In genomic region chr15:101441706-101442105, GRCh38 we compare ENCODE assay signal across 27 cellular contexts. TPM values are rescaled to one million over a fixed set of nuclear protein-coding genes. Genes with fewer than 3 reads are reported as not detected.
DNase-seq lines count a peak whose midpoint lies in the region; TF ChIP-seq lines count a peak whose summit lies in the region.
"Had no signal": no experiment of that assay in that cellular context is flagged by ENCODE, and none has a peak within 500 bp of the region (broad histone marks: within the 10 kb centered on the region; RNA-seq: fewer than 3 reads in every experiment).

No MANE protein-coding gene starts in this region.

- H2AFZ ChIP-seq in neural progenitor cell (replicated peaks) = no peak overlapping the region

- H3K4me1 ChIP-seq in neural progenitor cell = peaks cover 8% of the 10 kb centered on the region
- H3K4me1 ChIP-seq: Peyer's patch had no signal

- no peaks in the 10 kb centered on the region for H3K9me3 ChIP-seq in neural progenitor cell (ENCODE audit: low read depth)
- H3K9me3 ChIP-seq: adrenal gland, Peyer's patch, SK-N-SH had no signal

- H3K4me1 Mint-ChIP-seq in activated CD4-positive, alpha-beta T cell treated with anti-CD3 and anti-CD28 coated beads, Interleukin-2, amount 10 ng/mL, durations not matched to agents 24 days and 14 days = peaks cover 10% of the 10 kb centered on the region
- H3K4me1 Mint-ChIP-seq in neural progenitor cell = peaks cover 29% of the 10 kb centered on the region

- peak; percentile 68 for DNase-seq in activated CD4-positive, alpha-beta T cell treated with anti-CD3 and anti-CD28 coated beads, Interleukin-2, amount 10 ng/mL, durations not matched to agents 24 days and 14 days
- DNase-seq in activated CD4-positive, alpha-beta T cell treated with anti-CD3 and anti-CD28 coated beads for 1 hour = no peak
- DNase-seq in MV-4-11 (lab: John Stamatoyannopoulos, UW) = peak; percentile 73
- no peak for DNase-seq in dorsolateral prefrontal cortex
- DNase-seq in neural progenitor cell (ENCODE audit: low spot score) = no peak
- no peak for DNase-seq in dermis blood vessel endothelial cell
- no peak for DNase-seq in HuH-7 (ENCODE audit: low spot score)
- no peak for DNase-seq in NCI-H82 treated with DMSO at 0.1 percent for 48 hours (lab: John Stamatoyannopoulos, UW; ENCODE audit: unreplicated experiment)
- DNase-seq: CD4-positive, alpha-beta T cell; DMS153; foreskin melanocyte; HFFc6; hypothalamus; kidney; mammary epithelial cell; naive B cell; NCI-H1694; NCI-H2227 treated with DMSO at 0.1 percent for 48 hours; NCI-H82; Peyer's patch; right cardiac atrium; SK-N-SH had no signal

- H3K79me2 ChIP-seq in neural progenitor cell (ENCODE audit: low read depth) = no peaks in the 10 kb centered on the region

- peaks cover 6% of the 10 kb centered on the region for H3K27me3 Mint-ChIP-seq in activated CD4-positive, alpha-beta T cell treated with anti-CD3 and anti-CD28 coated beads, Interleukin-2, amount 10 ng/mL, durations not matched to agents 24 days and 14 days
- peaks cover 6% of the 10 kb centered on the region for H3K27me3 Mint-ChIP-seq in neural progenitor cell (ENCODE audit: insufficient read depth, low read depth)

- peak overlapping the region; percentile 36 for H3K4me2 ChIP-seq in neural progenitor cell
- H3K4me2 ChIP-seq: SK-N-SH had no signal

- H3K4me3 ChIP-seq in dorsolateral prefrontal cortex = peak overlapping the region in 26 of 59 donors; percentile 2 to 46 (median 26)
- no peak overlapping the region for H3K4me3 ChIP-seq in neural progenitor cell
- H3K4me3 ChIP-seq: adrenal gland, GM12878, Peyer's patch had no signal

- H3K9me3 Mint-ChIP-seq in activated CD4-positive, alpha-beta T cell treated with anti-CD3 and anti-CD28 coated beads, Interleukin-2, amount 10 ng/mL, durations not matched to agents 24 days and 14 days = no peaks in the 10 kb centered on the region
- peaks cover 9% of the 10 kb centered on the region for H3K9me3 Mint-ChIP-seq in neural progenitor cell
- H3K9me3 Mint-ChIP-seq: activated T-helper 2 cell treated with anti-CD3 and anti-CD28 coated beads, Interferon-gamma antibody, Interleukin-2, Interleukin-4, amounts not matched to agents 10 μg/mL and 5 μg/mL and 100 μg/mL, durations not matched to agents 14 hours and 24 hours and 36 hours; dendritic cell treated with granulocyte-macrophage colony-stimulating factor and Interleukin-4, amounts not matched to agents 40 ng/mL and 50 ng/mL, for 4 days; HFFc6 had no signal

- H3K27ac Mint-ChIP-seq in activated CD4-positive, alpha-beta T cell treated with anti-CD3 and anti-CD28 coated beads, Interleukin-2, amount 10 ng/mL, durations not matched to agents 24 days and 14 days = no peak overlapping the region
- no peak overlapping the region for H3K27ac Mint-ChIP-seq in neural progenitor cell
- H3K27ac Mint-ChIP-seq: activated T-helper 2 cell treated with anti-CD3 and anti-CD28 coated beads, Interferon-gamma antibody, Interleukin-2, Interleukin-4, amounts not matched to agents 10 μg/mL and 5 μg/mL and 100 μg/mL, durations not matched to agents 14 hours and 24 hours and 36 hours; CD4-positive, alpha-beta T cell; dendritic cell treated with granulocyte-macrophage colony-stimulating factor and Interleukin-4, amounts not matched to agents 40 ng/mL and 50 ng/mL, for 4 days; HFFc6; naive B cell had no signal

- no peaks in the 10 kb centered on the region for H3F3A ChIP-seq in neural progenitor cell (ENCODE audit: low read depth)

- H3K27me3 ChIP-seq in dorsolateral prefrontal cortex (no peaks in the 10 kb centered on the region), neural progenitor cell (no peaks in the 10 kb centered on the region)
- H3K27me3 ChIP-seq: adrenal gland, Peyer's patch had no signal

- H4K20me1 ChIP-seq in neural progenitor cell (ENCODE audit: low read depth) = no peaks in the 10 kb centered on the region

- intact Hi-C loops in activated CD4-positive, alpha-beta T cell treated with anti-CD3 and anti-CD28 coated beads, Interleukin-2, amount 10 ng/mL, durations not matched to agents 24 days and 14 days (cut with micrococcal nuclease) = no loop called here
- intact Hi-C loops in dorsolateral prefrontal cortex (cut with DNase I) = loop anchor here in 1 of 2 donors (5.0 kb wide), 1 partner anchor 41 kb away; no protein-coding TSS in a partner anchor

- H3K4me3 Mint-ChIP-seq in activated CD4-positive, alpha-beta T cell treated with anti-CD3 and anti-CD28 coated beads, Interleukin-2, amount 10 ng/mL, durations not matched to agents 24 days and 14 days = peak overlapping the region; percentile 20
- H3K4me3 Mint-ChIP-seq in neural progenitor cell = no peak overlapping the region
- H3K4me3 Mint-ChIP-seq: CD4-positive, alpha-beta T cell; dendritic cell treated with granulocyte-macrophage colony-stimulating factor and Interleukin-4, amounts not matched to agents 40 ng/mL and 50 ng/mL, for 4 days; HFFc6 had no signal

- H3K9ac ChIP-seq in neural progenitor cell = no peak overlapping the region
- H3K9ac ChIP-seq: SK-N-SH had no signal

- H3K27ac ChIP-seq in dorsolateral prefrontal cortex (peak overlapping the region in 34 of 59 donors; percentile 1 to 92 (median 48)), neural progenitor cell (no peak overlapping the region)
- H3K27ac ChIP-seq: adrenal gland, HL-60, Peyer's patch had no signal

- no peak for TF ChIP-seq CTCF in dorsolateral prefrontal cortex (IDR thresholded peaks at IDR 0.05 in 54 of 56, conservative IDR thresholded peaks at IDR 0.05 in 2 of 56; ENCODE audit: low read depth in 1 of 56, partially characterized antibody in 56 of 56)
- no peak for TF ChIP-seq CTCF in neural progenitor cell (IDR thresholded peaks at IDR 0.05)

- no peaks in the 10 kb centered on the region for H3K36me3 Mint-ChIP-seq in activated CD4-positive, alpha-beta T cell treated with anti-CD3 and anti-CD28 coated beads, Interleukin-2, amount 10 ng/mL, durations not matched to agents 24 days and 14 days (ENCODE audit: low read depth)
- peaks cover 5% of the 10 kb centered on the region for H3K36me3 Mint-ChIP-seq in neural progenitor cell
- H3K36me3 Mint-ChIP-seq: naive B cell had no signal

- no peaks in the 10 kb centered on the region for H3K36me3 ChIP-seq in neural progenitor cell
- H3K36me3 ChIP-seq: adrenal gland, Peyer's patch had no signal

RNA-seq across cellular contexts. Expression of gene PCSK6, which starts 47.8 kb away (rescaled TPM):
- total RNA-seq in activated CD4-positive, alpha-beta T cell treated with anti-CD3 and anti-CD28 coated beads, Interleukin-2, amount 10 ng/mL, durations not matched to agents 24 days and 14 days = 4.7 and 5.4 TPM in 2 replicates
- total RNA-seq in dorsolateral prefrontal cortex (100 to 1,000 TPM in 22 of 120 experiments, 10 to 100 TPM in 98; 15.2 to 217 (median 52.8) TPM), neural progenitor cell (ENCODE audit: low replicate concordance) (1.9 and 2.2 TPM in 2 replicates), dermis blood vessel endothelial cell (24.0 and 24.8 TPM in 2 replicates)
- total RNA-seq: HFFc6 had no signal

Comparison
In these comparisons a context has a peak if more than half of its experiments do, and no peak if none do; other contexts are left out.
1. DNase-seq: peak in activated CD4-positive, alpha-beta T cell treated with anti-CD3 and anti-CD28 coated beads, Interleukin-2, amount 10 ng/mL, durations not matched to agents 24 days and 14 days (single experiment) and MV-4-11 (single experiment); none in activated CD4-positive, alpha-beta T cell treated with anti-CD3 and anti-CD28 coated beads for 1 hour (single experiment), dorsolateral prefrontal cortex (0 of 10), neural progenitor cell (single experiment), dermis blood vessel endothelial cell (single experiment), HuH-7 (single experiment) and NCI-H82 treated with DMSO at 0.1 percent for 48 hours (single experiment).